8 cellular contexts compared by ENCODE assay signal in the genomic region with DNA sequence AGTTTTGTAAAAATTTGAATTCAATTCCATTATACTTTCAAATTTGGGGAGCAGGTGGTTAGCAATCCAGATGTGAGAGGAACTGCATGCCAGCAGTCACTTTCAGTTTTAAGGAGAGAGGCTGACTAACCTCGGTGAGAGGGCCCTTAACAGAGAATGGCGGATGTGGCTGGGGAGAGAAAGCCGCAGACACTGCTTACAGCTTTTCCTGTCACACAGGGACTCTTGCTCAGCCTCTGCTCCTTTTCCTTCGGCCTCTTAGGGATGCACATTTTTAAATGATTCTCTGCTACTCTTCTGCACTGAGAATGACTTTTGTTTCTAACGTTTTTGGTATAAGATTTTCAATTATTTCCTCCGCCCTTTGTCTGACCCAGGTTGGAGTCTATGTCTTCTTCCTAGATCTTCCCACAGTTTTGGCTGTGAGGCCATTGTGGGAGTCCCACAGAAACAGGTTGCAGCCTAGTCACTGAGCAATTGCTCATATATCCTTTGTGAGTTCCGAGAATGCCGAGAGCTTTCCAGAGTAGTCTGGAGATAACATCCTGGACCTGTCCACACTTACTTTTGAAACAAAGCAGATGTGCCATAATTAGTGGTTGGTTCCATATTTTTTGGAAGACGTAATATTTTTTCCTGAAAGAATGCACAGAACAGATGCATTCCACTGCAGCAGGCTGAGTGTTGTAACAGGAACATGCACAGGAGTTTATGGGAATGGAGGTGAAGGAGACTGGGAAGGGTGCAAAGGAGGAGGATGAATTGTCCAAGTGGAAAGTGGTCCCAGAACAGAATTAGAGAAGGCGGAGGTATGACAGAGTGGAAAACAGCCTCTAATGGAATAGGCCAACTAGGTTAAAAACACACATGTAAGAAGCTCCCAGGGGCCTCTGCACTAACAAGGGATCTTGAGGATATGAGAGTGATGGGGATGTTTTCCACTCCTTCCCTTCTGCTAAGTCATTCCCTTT.
DNase-seq lines count a peak whose midpoint lies in the region; ATAC-seq and TF ChIP-seq lines count a peak whose summit lies in the region.

No MANE protein-coding gene starts in this region.

- H3K36me3 ChIP-seq in MM.1S (replicated peaks; ENCODE audit: insufficient read depth, low read length): no peaks in the 10 kb centered on the region

- H2AFZ ChIP-seq in MM.1S (ENCODE audit: low read length): no peak overlapping the region

- H4K20me1 ChIP-seq in MM.1S (ENCODE audit: insufficient read depth, low read length): no peaks in the 10 kb centered on the region

- H3K9ac ChIP-seq in MM.1S (ENCODE audit: low read length): no peak overlapping the region

- H3K9me3 ChIP-seq in MM.1S (replicated peaks; ENCODE audit: insufficient read depth, low read length): no peaks in the 10 kb centered on the region

- H3K27ac ChIP-seq in MM.1S (ENCODE audit: low read length): no peak overlapping the region

- H3K4me3 Mint-ChIP-seq in activated T-cell treated with anti-CD3 and anti-CD28 coated beads, Interleukin-2, amount 50 U/mL, for 72 hours: peak overlapping the region; percentile 66 to 77

- ATAC-seq in GM21717 (IDR thresholded peaks at IDR 0.05; ENCODE audit: unreplicated experiment): peak; percentile 94
- ATAC-seq in activated T-cell treated with anti-CD3 and anti-CD28 coated beads, Interleukin-2, amount 50 U/mL, for 72 hours (replicated peaks in 1 of 2): peak; percentile 98 to 99

- 0 out of 2 replicates have a peak, but pooled peaks cover 4% of the 10 kb centered on the region for H3K27me3 ChIP-seq in MM.1S (replicated peaks; ENCODE audit: insufficient read depth, low read length)

- H3K9me2 ChIP-seq in MM.1S (replicated peaks; ENCODE audit: insufficient read depth, low read length): no peaks in the 10 kb centered on the region

- H3K9me3 Mint-ChIP-seq in activated T-cell treated with anti-CD3 and anti-CD28 coated beads, Interleukin-2, amount 50 U/mL, for 72 hours: no peaks in the 10 kb centered on the region

- H3K4me1 ChIP-seq in MM.1S (ENCODE audit: low read length): peaks cover 15% of the 10 kb centered on the region

- TF ChIP-seq CTCF in MM.1S (IDR thresholded peaks at IDR 0.05; ENCODE audit: low read length): no peak

- peak overlapping the region; percentile 69 for H3K4me2 ChIP-seq in MM.1S (ENCODE audit: low read depth, low read length)

- peaks cover 43% of the 10 kb centered on the region for H3K4me1 Mint-ChIP-seq in activated T-cell treated with anti-CD3 and anti-CD28 coated beads, Interleukin-2, amount 50 U/mL, for 72 hours (ENCODE audit: low read depth)

- H3K27me3 Mint-ChIP-seq in activated T-cell treated with anti-CD3 and anti-CD28 coated beads, Interleukin-2, amount 50 U/mL, for 72 hours (ENCODE audit: low read depth): no peaks in the 10 kb centered on the region

- H3K4me3 ChIP-seq in MM.1S (ENCODE audit: low read length): no peak overlapping the region

- peak; percentile 31 for DNase-seq in GF-D8 (lab: John Stamatoyannopoulos, UW)
- DNase-seq in MM.1S: peak; percentile 82
- peak; percentile 73 to 85 for DNase-seq in activated T-cell treated with anti-CD3 and anti-CD28 coated beads, Interleukin-2, amount 50 U/mL, for 72 hours
- DNase-seq in iris pigment epithelial cell (ENCODE audit: low read depth): peak; percentile 50
- peak; percentile 78 for DNase-seq in stimulated activated CD8-positive, alpha-beta memory T cell treated with anti-CD3 and anti-CD28 coated beads, Interleukin-4, amount 100 ng/mL, for 48 hours
- DNase-seq in NCI-H526 treated with DMSO at 0.1 percent for 48 hours (lab: John Stamatoyannopoulos, UW): no peak
- no peak for DNase-seq in NCI-H748 (lab: John Stamatoyannopoulos, UW; ENCODE audit: unreplicated experiment)

- peaks cover 10% of the 10 kb centered on the region for H3F3A ChIP-seq in MM.1S (ENCODE audit: insufficient read depth, low read length)

- no peaks in the 10 kb centered on the region for H3K36me3 Mint-ChIP-seq in activated T-cell treated with anti-CD3 and anti-CD28 coated beads, Interleukin-2, amount 50 U/mL, for 72 hours (ENCODE audit: insufficient read depth in 2 of 2)

- H3K79me2 ChIP-seq in MM.1S (ENCODE audit: low read length): no peaks in the 10 kb centered on the region

- H3K27ac Mint-ChIP-seq in activated T-cell treated with anti-CD3 and anti-CD28 coated beads, Interleukin-2, amount 50 U/mL, for 72 hours: peak overlapping the region; percentile 51

Comparison
In these comparisons a context has a peak if more than half of its experiments do, and no peak if none do; other contexts are left out.
1. DNase-seq: peak in GF-D8 (single experiment), MM.1S (single experiment), activated T-cell treated with anti-CD3 and anti-CD28 coated beads, Interleukin-2, amount 50 U/mL, for 72 hours (2 of 2), iris pigment epithelial cell (single experiment) and stimulated activated CD8-positive, alpha-beta memory T cell treated with anti-CD3 and anti-CD28 coated beads, Interleukin-4, amount 100 ng/mL, for 48 hours (single experiment); none in NCI-H526 treated with DMSO at 0.1 percent for 48 hours (single experiment) and NCI-H748 (single experiment).